Comparison of ENCODE assay signal across 11 cellular contexts in genomic region chr10:119575506-119575905, GRCh38. TPM values are rescaled to one million over a fixed set of nuclear protein-coding genes. Genes with fewer than 3 reads are reported as not detected.
DNase-seq lines count a peak whose midpoint lies in the region; ATAC-seq and TF ChIP-seq lines count a peak whose summit lies in the region.
"Had no signal": no experiment of that assay in that cellular context is flagged by ENCODE, and none has a peak within 500 bp of the region (broad histone marks: within the 10 kb centered on the region; RNA-seq: fewer than 3 reads in every experiment).

No MANE protein-coding gene starts in this region.

- no peak overlapping the region for H3K27ac Mint-ChIP-seq in MCF 10A (ENCODE audit: low read depth, unreplicated experiment)
- H3K27ac Mint-ChIP-seq in T-helper 1 cell treated with Interleukin-12 subunit alpha and Interleukin-12 subunit beta and Interleukin-4 antibody, amounts not matched to agents 30 μg/mL and 1 μg/mL, for 36 hours = peak overlapping the region; percentile 81
- peak overlapping the region; percentile 45 for H3K27ac Mint-ChIP-seq in stimulated activated effector memory CD8-positive, alpha-beta T cell treated with anti-CD3 and anti-CD28 coated beads, Interleukin-12 subunit alpha, Interleukin-12 subunit beta, amount 100 ng/mL, for 72 hours

- no peaks in the 10 kb centered on the region for H3K27me3 ChIP-seq in breast epithelium

- no peaks in the 10 kb centered on the region for H3K9me3 Mint-ChIP-seq in MCF 10A (ENCODE audit: unreplicated experiment)
- no peaks in the 10 kb centered on the region for H3K9me3 Mint-ChIP-seq in T-helper 1 cell treated with Interleukin-12 subunit alpha and Interleukin-12 subunit beta and Interleukin-4 antibody, amounts not matched to agents 30 μg/mL and 1 μg/mL, for 36 hours
- no peaks in the 10 kb centered on the region for H3K9me3 Mint-ChIP-seq in stimulated activated effector memory CD8-positive, alpha-beta T cell treated with anti-CD3 and anti-CD28 coated beads, Interleukin-12 subunit alpha, Interleukin-12 subunit beta, amount 100 ng/mL, for 72 hours

- no peak overlapping the region for H3K27ac ChIP-seq in breast epithelium
- H3K27ac ChIP-seq: C4-2B had no signal

- no peaks in the 10 kb centered on the region for H3K27me3 Mint-ChIP-seq in MCF 10A (ENCODE audit: insufficient read depth, unreplicated experiment)
- H3K27me3 Mint-ChIP-seq in T-helper 1 cell treated with Interleukin-12 subunit alpha and Interleukin-12 subunit beta and Interleukin-4 antibody, amounts not matched to agents 30 μg/mL and 1 μg/mL, for 36 hours (ENCODE audit: low read depth) = no peaks in the 10 kb centered on the region

- no peak overlapping the region for H3K4me3 Mint-ChIP-seq in MCF 10A (ENCODE audit: unreplicated experiment)
- peak overlapping the region; percentile 49 for H3K4me3 Mint-ChIP-seq in T-helper 1 cell treated with Interleukin-12 subunit alpha and Interleukin-12 subunit beta and Interleukin-4 antibody, amounts not matched to agents 30 μg/mL and 1 μg/mL, for 36 hours
- H3K4me3 Mint-ChIP-seq in stimulated activated effector memory CD8-positive, alpha-beta T cell treated with anti-CD3 and anti-CD28 coated beads, Interleukin-12 subunit alpha, Interleukin-12 subunit beta, amount 100 ng/mL, for 72 hours = no peak overlapping the region

- ATAC-seq in stimulated activated effector memory CD8-positive, alpha-beta T cell treated with anti-CD3 and anti-CD28 coated beads, Interleukin-12 subunit alpha, Interleukin-12 subunit beta, amount 100 ng/mL, for 72 hours = peak; percentile 54
- ATAC-seq in GM19023 (IDR thresholded peaks at IDR 0.05; ENCODE audit: unreplicated experiment) = no peak

- peaks cover 9% of the 10 kb centered on the region for H3K4me1 Mint-ChIP-seq in MCF 10A (ENCODE audit: insufficient read depth, unreplicated experiment)
- peaks cover 21% of the 10 kb centered on the region for H3K4me1 Mint-ChIP-seq in T-helper 1 cell treated with Interleukin-12 subunit alpha and Interleukin-12 subunit beta and Interleukin-4 antibody, amounts not matched to agents 30 μg/mL and 1 μg/mL, for 36 hours (ENCODE audit: low read depth)
- H3K4me1 Mint-ChIP-seq in stimulated activated effector memory CD8-positive, alpha-beta T cell treated with anti-CD3 and anti-CD28 coated beads, Interleukin-12 subunit alpha, Interleukin-12 subunit beta, amount 100 ng/mL, for 72 hours = peaks cover 14% of the 10 kb centered on the region

- intact Hi-C loops in MCF 10A (cut with micrococcal nuclease) (no loop called here), breast epithelium (cut with DNase I; ENCODE audit: low total_unique reads) (no loop called here)

- no peak overlapping the region for H3K4me3 ChIP-seq in breast epithelium

- BruUV-seq in MCF 10A (replicated peaks; lab: Mats Ljungman, UMichigan) = no TSS peak

- H3K36me3 Mint-ChIP-seq in MCF 10A (ENCODE audit: insufficient read depth, unreplicated experiment) = peaks cover 88% of the 10 kb centered on the region
- peaks cover 31% of the 10 kb centered on the region for H3K36me3 Mint-ChIP-seq in T-helper 1 cell treated with Interleukin-12 subunit alpha and Interleukin-12 subunit beta and Interleukin-4 antibody, amounts not matched to agents 30 μg/mL and 1 μg/mL, for 36 hours (ENCODE audit: low read depth)
- no peaks in the 10 kb centered on the region for H3K36me3 Mint-ChIP-seq in stimulated activated effector memory CD8-positive, alpha-beta T cell treated with anti-CD3 and anti-CD28 coated beads, Interleukin-12 subunit alpha, Interleukin-12 subunit beta, amount 100 ng/mL, for 72 hours

- POLR2A ChIA-PET in MCF 10A (lab: Yijun Ruan, JAX) (no interaction called here), GM10248 (lab: Yijun Ruan, JAX) (interaction anchor here (1.3 kb wide), 1 partner anchor 22 kb away, joined by 4 read pairs; the partner anchor contains the start of gene TIAL1)

- no peak for TF ChIP-seq CTCF in MCF 10A (IDR thresholded peaks at IDR 0.05; ENCODE audit: unreplicated experiment)
- TF ChIP-seq CTCF in breast epithelium (IDR thresholded peaks at IDR 0.05) = no peak
- TF ChIP-seq CTCF in GM10248 (IDR thresholded peaks at IDR 0.05; ENCODE audit: control extremely low read depth, extremely low read depth, low read depth, missing control alignments) = no peak

- H3K9me3 ChIP-seq in breast epithelium = no peaks in the 10 kb centered on the region

- peak; percentile 44 for DNase-seq in MCF 10A (ENCODE audit: unreplicated experiment)
- no peak for DNase-seq in breast epithelium (ENCODE audit: low spot score in 2 of 2)
- DNase-seq in dermis blood vessel endothelial cell = peak; percentile 43
- no peak for DNase-seq in stimulated activated effector memory CD8-positive, alpha-beta T cell treated with anti-CD3 and anti-CD28 coated beads, Interleukin-12 subunit alpha, Interleukin-12 subunit beta, amount 100 ng/mL, for 72 hours (ENCODE audit: low spot score in 2 of 2)
- no peak for DNase-seq in GM10248 (ENCODE audit: extremely low spot score)
- no peak for DNase-seq in NCI-H187 treated with DMSO at 0.1 percent for 48 hours (lab: John Stamatoyannopoulos, UW)
- DNase-seq: NCI-H226, SW 1271 had no signal

- no peak for TF ChIP-seq POLR2A in breast epithelium (IDR thresholded peaks at IDR 0.05)

- CTCF ChIA-PET in MCF 10A (lab: Yijun Ruan, JAX) = no interaction called here
- CTCF ChIA-PET in GM10248 (lab: Yijun Ruan, JAX) = interaction anchor here (1.4 kb wide), 1 partner anchor 33 kb away, joined by 3 read pairs; the partner anchor contains the start of gene RGS10

- no peaks in the 10 kb centered on the region for H3K36me3 ChIP-seq in breast epithelium

- H3K4me1 ChIP-seq in breast epithelium = no peaks in the 10 kb centered on the region

RNA-seq across cellular contexts. Expression of gene TIAL1, which starts 21.3 kb away (rescaled TPM):
- 117 and 149 TPM in 2 replicates for total RNA-seq in MCF 10A (2022)
- total RNA-seq in breast epithelium = 100 to 1,000 TPM in 1 of 3 donors, 10 to 100 TPM in 2; 73.3 to 110 (median 76.4) TPM
- 38.3 and 49.8 TPM in 2 replicates for total RNA-seq in dermis blood vessel endothelial cell

RNA-seq across cellular contexts. Expression of gene RGS10, which starts 33.0 kb away (rescaled TPM):
- total RNA-seq in MCF 10A (2022) = 17.0 and 26.0 TPM in 2 replicates
- total RNA-seq in breast epithelium = 10 to 100 TPM; 34.0 to 39.2 (median 36.4) TPM
- total RNA-seq in dermis blood vessel endothelial cell = 10.5 and 12.6 TPM in 2 replicates

Comparison
In these comparisons a context has a peak if more than half of its experiments do, and no peak if none do; other contexts are left out.
1. DNase-seq: peak in MCF 10A (single experiment) and dermis blood vessel endothelial cell (single experiment); none in breast epithelium (0 of 2), stimulated activated effector memory CD8-positive, alpha-beta T cell treated with anti-CD3 and anti-CD28 coated beads, Interleukin-12 subunit alpha, Interleukin-12 subunit beta, amount 100 ng/mL, for 72 hours (0 of 2), GM10248 (single experiment) and NCI-H187 treated with DMSO at 0.1 percent for 48 hours (single experiment).